ENCODE assay signal across 8 cellular contexts in genomic region chr19:49677901-49678674, GRCh38. TPM values are rescaled to one million over a fixed set of nuclear protein-coding genes. Genes with fewer than 3 reads are reported as not detected.
DNase-seq lines count a peak whose midpoint lies in the region; ATAC-seq and TF ChIP-seq lines count a peak whose summit lies in the region.

No MANE protein-coding gene starts in this region.

- H3K27me3 ChIP-seq in GM23248 (replicated peaks; ENCODE audit: insufficient read depth), result no peaks in the 10 kb centered on the region

- H3K4me3 Mint-ChIP-seq in activated CD8-positive, alpha-beta T cell treated with anti-CD3 and anti-CD28 coated beads for 36 hours, result peak overlapping the region; percentile 98
- H3K4me3 Mint-ChIP-seq in mesothelial cell of epicardium, result peak overlapping the region; percentile 86

- H3K79me2 ChIP-seq in GM23248 (ENCODE audit: insufficient read depth), result peaks cover 60% of the 10 kb centered on the region

- CTCF ChIA-PET in activated CD8-positive, alpha-beta T cell treated with anti-CD3 and anti-CD28 coated beads for 36 hours (lab: Charles Lee), result interaction anchor here (0.7 to 3.2 kb wide), 18 partner anchors 10 to 171 kb away, joined by 3 to 9 read pairs (median 4); partner anchors contain the start of genes BCL2L12, IRF3, RCN3 and RRAS

- peaks cover 27% of the 10 kb centered on the region for H3K4me1 Mint-ChIP-seq in activated CD8-positive, alpha-beta T cell treated with anti-CD3 and anti-CD28 coated beads for 36 hours (ENCODE audit: low read depth)
- peaks cover 22% of the 10 kb centered on the region for H3K4me1 Mint-ChIP-seq in mesothelial cell of epicardium

- intact Hi-C loops in activated CD8-positive, alpha-beta T cell treated with anti-CD3 and anti-CD28 coated beads for 36 hours (cut with micrococcal nuclease), result loop anchor here (5.0 kb wide), 2 partner anchors 36 to 86 kb away; partner anchors contain the start of genes PRR12, RRAS and SCAF1

- DNase-seq in AG09309 (ENCODE audit: low read depth) (no peak), GM23248 (peak; percentile 74), NCI-H526 treated with DMSO at 0.1 percent for 48 hours (lab: John Stamatoyannopoulos, UW) (peak; percentile 33), mesothelial cell of epicardium (ENCODE audit: low spot score in 2 of 2, unreplicated experiment in 2 of 2) (peak; percentile 74 to 92), DMS153 (lab: John Stamatoyannopoulos, UW) (no peak)
- peak; percentile 95 for DNase-seq in activated CD8-positive, alpha-beta T cell treated with anti-CD3 and anti-CD28 coated beads for 36 hours
- peak; percentile 73 for DNase-seq in effector CD8-positive, alpha-beta T cell (lab: John Stamatoyannopoulos, UW)
- peak; percentile 62 to 69 for DNase-seq in stimulated activated CD8-positive, alpha-beta memory T cell treated with anti-CD3 and anti-CD28 coated beads, Interleukin-4, amount 100 ng/mL, for 1 hour (ENCODE audit: low read depth in 2 of 2, low spot score in 1 of 2)

- H3K9me3 ChIP-seq in GM23248 (ENCODE audit: low read depth), result no peaks in the 10 kb centered on the region

- H3K4me3 ChIP-seq in AG09309 (ENCODE audit: control insufficient read depth, low read depth, low read length) (peak overlapping the region; percentile 97), GM23248 (peak overlapping the region; percentile 86)

- H3K9me3 Mint-ChIP-seq in activated CD8-positive, alpha-beta T cell treated with anti-CD3 and anti-CD28 coated beads for 36 hours, result no peaks in the 10 kb centered on the region
- H3K9me3 Mint-ChIP-seq in mesothelial cell of epicardium, result no peaks in the 10 kb centered on the region

- H3K27ac Mint-ChIP-seq in activated CD8-positive, alpha-beta T cell treated with anti-CD3 and anti-CD28 coated beads for 36 hours, result peak overlapping the region; percentile 95
- peak overlapping the region; percentile 98 for H3K27ac Mint-ChIP-seq in mesothelial cell of epicardium

- H4K20me1 ChIP-seq in GM23248 (ENCODE audit: insufficient read depth), result no peaks in the 10 kb centered on the region

- H3K9ac ChIP-seq in GM23248, result peak overlapping the region; percentile 93

- in situ Hi-C loops in GM23248 (cut with MboI), result no loop called here

- H3K4me1 ChIP-seq in GM23248 (ENCODE audit: insufficient read depth), result peaks cover 8% of the 10 kb centered on the region; the same call in 1 of the 2 replicates

- no peaks in the 10 kb centered on the region for H3K9me2 ChIP-seq in GM23248 (ENCODE audit: insufficient read depth)

- TF ChIP-seq CTCF in AG09309 (IDR thresholded peaks at IDR 0.05; ENCODE audit: control insufficient read depth, insufficient read depth, low read depth, low read length, missing control alignments) (peak; percentile 67), mesothelial cell of epicardium (IDR thresholded peaks at IDR 0.05; ENCODE audit: unreplicated experiment) (peak; percentile 77)
- peak; percentile 78 for TF ChIP-seq CTCF in activated CD8-positive, alpha-beta T cell treated with anti-CD3 and anti-CD28 coated beads for 36 hours (IDR thresholded peaks at IDR 0.05)

- H3K4me2 ChIP-seq in GM23248 (ENCODE audit: unreplicated experiment), result peak overlapping the region; percentile 91

- WGBS in GM23248 (ENCODE audit: low coverage in 1 of 2, low lambda C conversion rate in 2 of 2, missing lambda C conversion rate in 2 of 2), 2 experiments, result 3 to 7% methylated on average over 17 to 21 of the region's 21 CpGs

- H3F3A ChIP-seq in GM23248 (ENCODE audit: insufficient read depth), result peaks cover 11% of the 10 kb centered on the region

- H3K36me3 Mint-ChIP-seq in activated CD8-positive, alpha-beta T cell treated with anti-CD3 and anti-CD28 coated beads for 36 hours (ENCODE audit: low read depth), result peaks cover 27% of the 10 kb centered on the region
- peaks cover 4% of the 10 kb centered on the region for H3K36me3 Mint-ChIP-seq in mesothelial cell of epicardium

- ATAC-seq in activated CD8-positive, alpha-beta T cell treated with anti-CD3 and anti-CD28 coated beads for 36 hours, result peak; percentile 8

- H3K27ac ChIP-seq in GM23248, result peak overlapping the region; percentile 69

- no peaks in the 10 kb centered on the region for H3K27me3 Mint-ChIP-seq in activated CD8-positive, alpha-beta T cell treated with anti-CD3 and anti-CD28 coated beads for 36 hours
- H3K27me3 Mint-ChIP-seq in mesothelial cell of epicardium (ENCODE audit: low read depth), result no peaks in the 10 kb centered on the region

- H2AFZ ChIP-seq in GM23248, result peak overlapping the region; percentile 37; the same call in 1 of the 2 replicates

- POLR2A ChIA-PET in activated CD8-positive, alpha-beta T cell treated with anti-CD3 and anti-CD28 coated beads for 36 hours (lab: Charles Lee), result interaction anchor here (1.0 to 5.0 kb wide), 11 partner anchors 11 to 185 kb away, joined by 3 to 47 read pairs (median 5); partner anchors contain the start of genes ADM5, AP2A1, BCL2L12 and CPT1C

- H3K36me3 ChIP-seq in GM23248 (ENCODE audit: low read depth), result 0 out of 2 replicates have a peak, but pooled peaks cover 5% of the 10 kb centered on the region

RNA-seq across cellular contexts. Expression of gene PRMT1, which starts 1.0 kb away (rescaled TPM):
- 192 and 225 TPM in 2 replicates for total RNA-seq in GM23248 (2014; rRNA removed; shearing (Covaris generic))
- polyA plus RNA-seq in GM23248 (2016; fragmentation: Nextera tagmentation; extraction: Ambion mirVana), result 164 and 173 TPM in 2 replicates
- 100 to 1,000 TPM; 419 to 437 TPM for total RNA-seq in activated CD8-positive, alpha-beta T cell treated with anti-CD3 and anti-CD28 coated beads for 36 hours
- 273 to 283 TPM (median 280 TPM) in 3 replicates for total RNA-seq in mesothelial cell of epicardium

RNA-seq across cellular contexts. Expression of gene ADM5, which starts 11.3 kb away (rescaled TPM):
- 0.25 TPM in 1 of 2 replicates, not detected in the other for total RNA-seq in GM23248 (2014; rRNA removed; shearing (Covaris generic))
- polyA plus RNA-seq in GM23248 (2016; fragmentation: Nextera tagmentation; extraction: Ambion mirVana), result 0.10 TPM in 1 of 2 replicates, not detected in the other
- 1 to 10 TPM; 5.2 to 6.2 TPM for total RNA-seq in activated CD8-positive, alpha-beta T cell treated with anti-CD3 and anti-CD28 coated beads for 36 hours
- 10.4 to 10.5 TPM (median 10.4 TPM) in 3 replicates for total RNA-seq in mesothelial cell of epicardium

RNA-seq across cellular contexts. Expression of gene BCL2L12, which starts 12.4 kb away (rescaled TPM):
- 4.3 and 9.5 TPM in 2 replicates for total RNA-seq in GM23248 (2014; rRNA removed; shearing (Covaris generic))
- polyA plus RNA-seq in GM23248 (2016; fragmentation: Nextera tagmentation; extraction: Ambion mirVana), result 16.6 and 16.7 TPM in 2 replicates
- 10 to 100 TPM; 63.4 to 64.6 TPM for total RNA-seq in activated CD8-positive, alpha-beta T cell treated with anti-CD3 and anti-CD28 coated beads for 36 hours
- 44.5 to 46.0 TPM (median 44.7 TPM) in 3 replicates for total RNA-seq in mesothelial cell of epicardium

RNA-seq across cellular contexts. Expression of gene IRF3, which starts 12.4 kb away (rescaled TPM):
- total RNA-seq in GM23248 (2014; rRNA removed; shearing (Covaris generic)), result 50.0 and 55.6 TPM in 2 replicates
- polyA plus RNA-seq in GM23248 (2016; fragmentation: Nextera tagmentation; extraction: Ambion mirVana), result 28.6 and 28.8 TPM in 2 replicates
- total RNA-seq in activated CD8-positive, alpha-beta T cell treated with anti-CD3 and anti-CD28 coated beads for 36 hours, result 100 to 1,000 TPM in 1 of 2 experiments, 10 to 100 TPM in 1; 90.8 to 108 TPM
- total RNA-seq in mesothelial cell of epicardium, result 89.4 to 101 TPM (median 95.0 TPM) in 3 replicates

RNA-seq across cellular contexts. Expression of gene CPT1C, which starts 12.8 kb away (rescaled TPM):
- 11.7 and 16.6 TPM in 2 replicates for total RNA-seq in GM23248 (2014; rRNA removed; shearing (Covaris generic))
- polyA plus RNA-seq in GM23248 (2016; fragmentation: Nextera tagmentation; extraction: Ambion mirVana), result 14.3 and 16.8 TPM in 2 replicates
- 1 to 10 TPM in 1 of 2 experiments, under 1 TPM in 1; 0.69 to 1.0 TPM for total RNA-seq in activated CD8-positive, alpha-beta T cell treated with anti-CD3 and anti-CD28 coated beads for 36 hours
- total RNA-seq in mesothelial cell of epicardium, result 60.3 to 62.5 TPM (median 60.9 TPM) in 3 replicates

Comparison
In these comparisons a context has a peak if more than half of its experiments do, and no peak if none do; other contexts are left out.
1. DNase-seq: peak in GM23248 (single experiment), NCI-H526 treated with DMSO at 0.1 percent for 48 hours (single experiment), activated CD8-positive, alpha-beta T cell treated with anti-CD3 and anti-CD28 coated beads for 36 hours (single experiment), effector CD8-positive, alpha-beta T cell (single experiment), mesothelial cell of epicardium (2 of 2) and stimulated activated CD8-positive, alpha-beta memory T cell treated with anti-CD3 and anti-CD28 coated beads, Interleukin-4, amount 100 ng/mL, for 1 hour (2 of 2); none in AG09309 (single experiment) and DMS153 (single experiment).
2. Peak in every context shown above with its lines, with median percentiles within 50 percentile points of each other: CTCF ChIP-seq.